ENCODE assay signal across 1 cellular context in genomic region chr6:131948692-131949614, GRCh38.
A peak's percentile ranks its signal among the peaks of the same experiment; 100 is the strongest.
TF ChIP-seq lines count a peak whose summit lies in the region.

No MANE protein-coding gene starts in this region.

TF ChIP-seq in H1, 55 proteins besides CTCF, POLR2A, EP300 and RAD21 (continued from another document):
- TF ChIP-seq ATF2 (IDR thresholded peaks at IDR 0.05; ENCODE audit: low read length): peak; percentile 61
- TF ChIP-seq EGR1 (IDR thresholded peaks at IDR 0.05; ENCODE audit: borderline replicate concordance, low read depth, low read length): no peak
- TF ChIP-seq TAF7 (optimal IDR thresholded peaks at IDR 0.05; ENCODE audit: borderline replicate concordance, low read depth, low read length): peak; percentile 91
- TF ChIP-seq POLR2AphosphoS5 (IDR thresholded peaks at IDR 0.05; ENCODE audit: low read depth, low read length): peak; percentile 95
- TF ChIP-seq CHD1 (IDR thresholded peaks at IDR 0.05; ENCODE audit: low read depth, low read length): peak; percentile 5; the same call in 1 of the 2 replicates
- TF ChIP-seq, protein P1, sequence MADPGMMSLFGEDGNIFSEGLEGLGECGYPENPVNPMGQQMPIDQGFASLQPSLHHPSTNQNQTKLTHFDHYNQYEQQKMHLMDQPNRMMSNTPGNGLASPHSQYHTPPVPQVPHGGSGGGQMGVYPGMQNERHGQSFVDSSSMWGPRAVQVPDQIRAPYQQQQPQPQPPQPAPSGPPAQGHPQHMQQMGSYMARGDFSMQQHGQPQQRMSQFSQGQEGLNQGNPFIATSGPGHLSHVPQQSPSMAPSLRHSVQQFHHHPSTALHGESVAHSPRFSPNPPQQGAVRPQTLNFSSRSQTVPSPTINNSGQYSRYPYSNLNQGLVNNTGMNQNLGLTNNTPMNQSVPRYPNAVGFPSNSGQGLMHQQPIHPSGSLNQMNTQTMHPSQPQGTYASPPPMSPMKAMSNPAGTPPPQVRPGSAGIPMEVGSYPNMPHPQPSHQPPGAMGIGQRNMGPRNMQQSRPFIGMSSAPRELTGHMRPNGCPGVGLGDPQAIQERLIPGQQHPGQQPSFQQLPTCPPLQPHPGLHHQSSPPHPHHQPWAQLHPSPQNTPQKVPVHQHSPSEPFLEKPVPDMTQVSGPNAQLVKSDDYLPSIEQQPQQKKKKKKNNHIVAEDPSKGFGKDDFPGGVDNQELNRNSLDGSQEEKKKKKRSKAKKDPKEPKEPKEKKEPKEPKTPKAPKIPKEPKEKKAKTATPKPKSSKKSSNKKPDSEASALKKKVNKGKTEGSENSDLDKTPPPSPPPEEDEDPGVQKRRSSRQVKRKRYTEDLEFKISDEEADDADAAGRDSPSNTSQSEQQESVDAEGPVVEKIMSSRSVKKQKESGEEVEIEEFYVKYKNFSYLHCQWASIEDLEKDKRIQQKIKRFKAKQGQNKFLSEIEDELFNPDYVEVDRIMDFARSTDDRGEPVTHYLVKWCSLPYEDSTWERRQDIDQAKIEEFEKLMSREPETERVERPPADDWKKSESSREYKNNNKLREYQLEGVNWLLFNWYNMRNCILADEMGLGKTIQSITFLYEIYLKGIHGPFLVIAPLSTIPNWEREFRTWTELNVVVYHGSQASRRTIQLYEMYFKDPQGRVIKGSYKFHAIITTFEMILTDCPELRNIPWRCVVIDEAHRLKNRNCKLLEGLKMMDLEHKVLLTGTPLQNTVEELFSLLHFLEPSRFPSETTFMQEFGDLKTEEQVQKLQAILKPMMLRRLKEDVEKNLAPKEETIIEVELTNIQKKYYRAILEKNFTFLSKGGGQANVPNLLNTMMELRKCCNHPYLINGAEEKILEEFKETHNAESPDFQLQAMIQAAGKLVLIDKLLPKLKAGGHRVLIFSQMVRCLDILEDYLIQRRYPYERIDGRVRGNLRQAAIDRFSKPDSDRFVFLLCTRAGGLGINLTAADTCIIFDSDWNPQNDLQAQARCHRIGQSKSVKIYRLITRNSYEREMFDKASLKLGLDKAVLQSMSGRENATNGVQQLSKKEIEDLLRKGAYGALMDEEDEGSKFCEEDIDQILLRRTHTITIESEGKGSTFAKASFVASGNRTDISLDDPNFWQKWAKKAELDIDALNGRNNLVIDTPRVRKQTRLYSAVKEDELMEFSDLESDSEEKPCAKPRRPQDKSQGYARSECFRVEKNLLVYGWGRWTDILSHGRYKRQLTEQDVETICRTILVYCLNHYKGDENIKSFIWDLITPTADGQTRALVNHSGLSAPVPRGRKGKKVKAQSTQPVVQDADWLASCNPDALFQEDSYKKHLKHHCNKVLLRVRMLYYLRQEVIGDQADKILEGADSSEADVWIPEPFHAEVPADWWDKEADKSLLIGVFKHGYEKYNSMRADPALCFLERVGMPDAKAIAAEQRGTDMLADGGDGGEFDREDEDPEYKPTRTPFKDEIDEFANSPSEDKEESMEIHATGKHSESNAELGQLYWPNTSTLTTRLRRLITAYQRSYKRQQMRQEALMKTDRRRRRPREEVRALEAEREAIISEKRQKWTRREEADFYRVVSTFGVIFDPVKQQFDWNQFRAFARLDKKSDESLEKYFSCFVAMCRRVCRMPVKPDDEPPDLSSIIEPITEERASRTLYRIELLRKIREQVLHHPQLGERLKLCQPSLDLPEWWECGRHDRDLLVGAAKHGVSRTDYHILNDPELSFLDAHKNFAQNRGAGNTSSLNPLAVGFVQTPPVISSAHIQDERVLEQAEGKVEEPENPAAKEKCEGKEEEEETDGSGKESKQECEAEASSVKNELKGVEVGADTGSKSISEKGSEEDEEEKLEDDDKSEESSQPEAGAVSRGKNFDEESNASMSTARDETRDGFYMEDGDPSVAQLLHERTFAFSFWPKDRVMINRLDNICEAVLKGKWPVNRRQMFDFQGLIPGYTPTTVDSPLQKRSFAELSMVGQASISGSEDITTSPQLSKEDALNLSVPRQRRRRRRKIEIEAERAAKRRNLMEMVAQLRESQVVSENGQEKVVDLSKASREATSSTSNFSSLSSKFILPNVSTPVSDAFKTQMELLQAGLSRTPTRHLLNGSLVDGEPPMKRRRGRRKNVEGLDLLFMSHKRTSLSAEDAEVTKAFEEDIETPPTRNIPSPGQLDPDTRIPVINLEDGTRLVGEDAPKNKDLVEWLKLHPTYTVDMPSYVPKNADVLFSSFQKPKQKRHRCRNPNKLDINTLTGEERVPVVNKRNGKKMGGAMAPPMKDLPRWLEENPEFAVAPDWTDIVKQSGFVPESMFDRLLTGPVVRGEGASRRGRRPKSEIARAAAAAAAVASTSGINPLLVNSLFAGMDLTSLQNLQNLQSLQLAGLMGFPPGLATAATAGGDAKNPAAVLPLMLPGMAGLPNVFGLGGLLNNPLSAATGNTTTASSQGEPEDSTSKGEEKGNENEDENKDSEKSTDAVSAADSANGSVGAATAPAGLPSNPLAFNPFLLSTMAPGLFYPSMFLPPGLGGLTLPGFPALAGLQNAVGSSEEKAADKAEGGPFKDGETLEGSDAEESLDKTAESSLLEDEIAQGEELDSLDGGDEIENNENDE (IDR thresholded peaks at IDR 0.05; ENCODE audit: insufficient replicate concordance, low read length): peak; percentile 19
- TF ChIP-seq SP4 (IDR thresholded peaks at IDR 0.05; ENCODE audit: low read length): no peak
- no peak for TF ChIP-seq KDM1A (IDR thresholded peaks at IDR 0.05; ENCODE audit: borderline replicate concordance, low read length)
- peak; percentile 44; the same call in 1 of the 2 replicates for TF ChIP-seq POU5F1 (IDR thresholded peaks at IDR 0.05; ENCODE audit: low read depth, low read length)
- no peak for TF ChIP-seq SP1 (IDR thresholded peaks at IDR 0.05; ENCODE audit: low read depth, low read length)
